In genomic region chr7:132846086-132846485, GRCh38 we compare ENCODE assay signal across 20 cellular contexts.
DNase-seq lines count a peak whose midpoint lies in the region; ATAC-seq, FAIRE-seq and TF ChIP-seq lines count a peak whose summit lies in the region.
"Had no signal": no experiment of that assay in that cellular context is flagged by ENCODE, and none has a peak within 500 bp of the region (broad histone marks: within the 10 kb centered on the region; RNA-seq: fewer than 3 reads in every experiment).

No MANE protein-coding gene starts in this region.

- peak; percentile 61; the same call in 2 of the 3 replicates for ATAC-seq in K562
- peak; percentile 97 for ATAC-seq in left ventricle myocardium superior
- no peak for ATAC-seq in naive thymus-derived CD8-positive, alpha-beta T cell

- POLR2A ChIA-PET in K562 (lab: Yijun Ruan, JAX): interaction anchor here (0.7 to 1.1 kb wide), 3 partner anchors 12 to 629 kb away, joined by 3 to 4 read pairs (median 3); no protein-coding TSS in a partner anchor
- POLR2A ChIA-PET in naive thymus-derived CD8-positive, alpha-beta T cell (lab: Charles Lee): no interaction called here

- no peaks in the 10 kb centered on the region for H3K27me3 Mint-ChIP-seq in naive thymus-derived CD8-positive, alpha-beta T cell
- H3K27me3 Mint-ChIP-seq: CD4-positive, CD25-positive, alpha-beta regulatory T cell; CD8-positive, alpha-beta memory T cell had no signal

- peaks cover 0 to 32% (median 26%) of the 10 kb centered on the region in 3 donors for H3K36me3 Mint-ChIP-seq in naive thymus-derived CD8-positive, alpha-beta T cell

- H3K36me3 ChIP-seq in K562 (ENCODE audit: control insufficient read depth, insufficient read depth, low read length): 0 out of 3 replicates have a peak, but pooled peaks cover 6% of the 10 kb centered on the region
- H3K36me3 ChIP-seq: HAP-1 had no signal

- no peak for TF ChIP-seq CTCF in K562 (IDR thresholded peaks at IDR 0.05 in 2 of 3, conservative IDR thresholded peaks at IDR 0.05 in 1 of 3; ENCODE audit: insufficient read depth in 2 of 3, low read depth in 1 of 3, low read length in 3 of 3)

- no peak for FAIRE-seq in K562 (lab: Jason Lieb, UNC)
- FAIRE-seq: A204.1, G401.6, GM12891 had no signal

- no peaks in the 10 kb centered on the region for H3K27me3 ChIP-seq in K562 (ENCODE audit: control insufficient read depth in 2 of 2, insufficient read depth in 2 of 2, low read length in 2 of 2)
- H3K27me3 ChIP-seq: BE2C had no signal

- no peak overlapping the region for H3K4me3 ChIP-seq in K562
- H3K4me3 ChIP-seq: GM23248, HAP-1 had no signal

- no peak overlapping the region for H3K27ac ChIP-seq in K562 (ENCODE audit: extremely low read depth, low read depth, low read length)
- H3K27ac ChIP-seq: GM23248 had no signal

- peaks cover 0 to 8% (median 0%) of the 10 kb centered on the region in 4 donors for H3K4me1 Mint-ChIP-seq in naive thymus-derived CD8-positive, alpha-beta T cell

- DNase-seq in K562 (ENCODE audit: extremely low read depth in 1 of 4, low spot score in 3 of 4): peak in 2 of 4 experiments; percentile 18 to 30
- peak; percentile 8 for DNase-seq in cerebellum (ENCODE audit: low spot score)
- DNase-seq in left ventricle myocardium superior: no peak
- DNase-seq in activated gamma-delta T cell treated with Interleukin-2 at 50 U/mL for 16 hours: no peak
- DNase-seq in NOMO-1 (lab: John Stamatoyannopoulos, UW; ENCODE audit: unreplicated experiment in 2 of 2): no peak
- DNase-seq in naive thymus-derived CD8-positive, alpha-beta T cell: no peak
- DNase-seq: ACHN; BE2C; CD4-positive, CD25-positive, alpha-beta regulatory T cell; CD8-positive, alpha-beta memory T cell; COR-L47; DMS 273 treated with DMSO at 0.1 percent for 48 hours; DMS53; DND-41; EL; GM23248 had no signal

- no peak overlapping the region for H3K27ac Mint-ChIP-seq in naive thymus-derived CD8-positive, alpha-beta T cell
- H3K27ac Mint-ChIP-seq: CD4-positive, CD25-positive, alpha-beta regulatory T cell; CD8-positive, alpha-beta memory T cell had no signal

- H3K79me2 ChIP-seq in K562 (ENCODE audit: control insufficient read depth, insufficient read depth, low read length): no peaks in the 10 kb centered on the region

- CTCF ChIA-PET in K562 (lab: Yijun Ruan, JAX; ENCODE audit: low intra/inter-chr PET ratio): no interaction called here

- H3K9ac ChIP-seq in K562 (ENCODE audit: insufficient read depth in 1 of 2, low read depth in 2 of 2, low read length in 2 of 2): no peak overlapping the region
- H3K9ac ChIP-seq: GM23248 had no signal

- H4K20me1 ChIP-seq in K562 (replicated peaks; ENCODE audit: control insufficient read depth, insufficient read depth, low read length): peaks cover 7% of the 10 kb centered on the region; the same call in 1 of the 2 replicates

- no peak for TF ChIP-seq EP300 in K562 (IDR thresholded peaks at IDR 0.05; ENCODE audit: low read length)

- in situ Hi-C loops in K562 (cut with MboI): no loop called here

- no peak overlapping the region for H3K4me2 ChIP-seq in K562 (ENCODE audit: insufficient read depth, low read length)

- no peaks in the 10 kb centered on the region for H3K9me3 ChIP-seq in K562 (replicated peaks; ENCODE audit: control insufficient read depth, insufficient read depth, low read depth, low read length)
- H3K9me3 ChIP-seq: BE2C, HAP-1 had no signal

- H3K9me1 ChIP-seq in K562 (ENCODE audit: control insufficient read depth, insufficient read depth, low read length): peaks cover 5% of the 10 kb centered on the region

- no TSS peak for BruUV-seq in K562 (replicated peaks; lab: Mats Ljungman, UMichigan)

- no peak for TF ChIP-seq RAD21 in K562 (CRISPR knock-in tag; conservative IDR thresholded peaks at IDR 0.05 in 1 of 2, IDR thresholded peaks at IDR 0.05 in 1 of 2)

- no peaks in the 10 kb centered on the region for H3K4me1 ChIP-seq in K562 (replicated peaks in 1 of 2; ENCODE audit: control insufficient read depth in 2 of 2, insufficient read depth in 2 of 2, low read length in 2 of 2)
- H3K4me1 ChIP-seq: HAP-1 had no signal

- peaks cover 0 to 2% (median 0%) of the 10 kb centered on the region in 9 donors for H3K9me3 Mint-ChIP-seq in naive thymus-derived CD8-positive, alpha-beta T cell
- H3K9me3 Mint-ChIP-seq: CD4-positive, CD25-positive, alpha-beta regulatory T cell had no signal

- no peak overlapping the region for H3K4me3 Mint-ChIP-seq in naive thymus-derived CD8-positive, alpha-beta T cell
- H3K4me3 Mint-ChIP-seq: CD4-positive, CD25-positive, alpha-beta regulatory T cell; CD8-positive, alpha-beta memory T cell had no signal

- H2AFZ ChIP-seq in K562 (ENCODE audit: low read depth, low read length): no peak overlapping the region
- H2AFZ ChIP-seq: GM23248 had no signal

- no peak for TF ChIP-seq POLR2A in K562 (conservative IDR thresholded peaks at IDR 0.05)

- WGBS in K562 (ENCODE audit: insufficient coverage, low coverage, missing lambda C conversion rate): 52% methylated on average over 3 of the region's 3 CpGs

- intact Hi-C loops in K562 (cut with micrococcal nuclease): no loop called here
- intact Hi-C loops in left ventricle myocardium superior (cut with micrococcal nuclease): no loop called here

TF ChIP-seq in K562, 482 proteins besides CTCF, POLR2A, EP300 and RAD21 (continues in another document):
- TF ChIP-seq ZNF444 (CRISPR knock-in tag; IDR thresholded peaks at IDR 0.05) (no peak), CUX1 (CRISPR knock-in tag; IDR thresholded peaks at IDR 0.05) (no peak), KDM2B (CRISPR knock-in tag; IDR thresholded peaks at IDR 0.05) (no peak), BRCA1 (IDR thresholded peaks at IDR 0.05) (no peak), BRCA1 (CRISPR knock-in tag; IDR thresholded peaks at IDR 0.05) (no peak)

Comparison
In these comparisons a context has a peak if more than half of its experiments do, and no peak if none do; other contexts are left out.
1. ATAC-seq: peak in K562 (single experiment) and left ventricle myocardium superior (single experiment); none in naive thymus-derived CD8-positive, alpha-beta T cell (0 of 2).